In genomic region chr11:19953909-19954308, GRCh38 we compare ENCODE assay signal across 9 cellular contexts.
DNase-seq lines count a peak whose midpoint lies in the region; ATAC-seq, FAIRE-seq and TF ChIP-seq lines count a peak whose summit lies in the region.
"Had no signal": no experiment of that assay in that cellular context is flagged by ENCODE, and none has a peak within 500 bp of the region (broad histone marks: within the 10 kb centered on the region; RNA-seq: fewer than 3 reads in every experiment).

No MANE protein-coding gene starts in this region.

- H3K4me2 ChIP-seq in mesendoderm (ENCODE audit: low read length) = no peak overlapping the region

- H3K23ac ChIP-seq in mesendoderm (ENCODE audit: low read length) = no peak overlapping the region

- H3K9ac ChIP-seq in mesendoderm (ENCODE audit: low read length) = no peak overlapping the region

- TF ChIP-seq CTCF in GM12872 (IDR thresholded peaks at IDR 0.05; ENCODE audit: insufficient read depth, low read depth, low read length) = peak; percentile 27; the same call in 2 of the 3 replicates

- H4K8ac ChIP-seq in mesendoderm (ENCODE audit: low read depth, low read length) = no peak overlapping the region

- peak overlapping the region; percentile 28 for H3K56ac ChIP-seq in mesendoderm (ENCODE audit: low read length)

- FAIRE-seq in GM12891 (lab: Jason Lieb, UNC) = no peak

- peak overlapping the region; percentile 75 for H2BK15ac ChIP-seq in mesendoderm (replicated peaks; ENCODE audit: low read depth)

- ATAC-seq in activated CD4-positive, CD25-positive, alpha-beta regulatory T cell treated with anti-CD3 and anti-CD28 coated beads, Interleukin-2, amount 50 U/mL, for 24 hours = no peak

- H3K4me3 ChIP-seq in mesendoderm (ENCODE audit: low read length) = no peak overlapping the region
- H3K4me3 ChIP-seq: lung had no signal

- TF ChIP-seq POLR2A in GM12891 (IDR thresholded peaks at IDR 0.05; ENCODE audit: low read depth, low read length) = no peak

- DNase-seq in NCI-H446 treated with DMSO at 0.1 percent for 48 hours (lab: John Stamatoyannopoulos, UW) (peak; percentile 57), dermis blood vessel endothelial cell (peak; percentile 86), mesendoderm (peak; percentile 91), GM12891 (ENCODE audit: insufficient read length, low spot score) (no peak), NCI-H187 (lab: John Stamatoyannopoulos, UW) (no peak)
- DNase-seq in activated CD8-positive, alpha-beta memory T cell treated with anti-CD3 and anti-CD28 coated beads, Interleukin-2, amount 50 U/mL, for 4 hours = no peak

- no CpG with 5 or more reads among the region's 2 CpGs for WGBS in mesendoderm (ENCODE audit: extremely low coverage, insufficient coverage, low lambda C conversion rate)

- H3K79me2 ChIP-seq in mesendoderm (ENCODE audit: control insufficient read depth, insufficient read depth, low read length) = no peaks in the 10 kb centered on the region

- H2BK5ac ChIP-seq in mesendoderm (ENCODE audit: low read length) = no peak overlapping the region

- H3K4me1 ChIP-seq in mesendoderm (ENCODE audit: control insufficient read depth, low read depth, low read length) = peaks cover 9% of the 10 kb centered on the region

- H3K18ac ChIP-seq in mesendoderm (ENCODE audit: low read length) = peak overlapping the region; percentile 89

- H2BK120ac ChIP-seq in mesendoderm (ENCODE audit: low read depth, low read length) = no peak overlapping the region

- no peak overlapping the region for H2AK5ac ChIP-seq in mesendoderm (ENCODE audit: low read length)

- H3K4ac ChIP-seq in mesendoderm (ENCODE audit: low read depth, low read length) = no peak overlapping the region

- H3K27ac ChIP-seq in mesendoderm (ENCODE audit: low read depth, low read length) = peak overlapping the region; percentile 80

- H3K36me3 ChIP-seq in mesendoderm (ENCODE audit: control insufficient read depth, insufficient read depth, low read length) = no peaks in the 10 kb centered on the region

- H3K79me1 ChIP-seq in mesendoderm (ENCODE audit: low read length) = no peaks in the 10 kb centered on the region

- H3K27me3 ChIP-seq in mesendoderm (ENCODE audit: insufficient read depth, low read length, poor library complexity) = no peaks in the 10 kb centered on the region

- no peak overlapping the region for H4K5ac ChIP-seq in mesendoderm (ENCODE audit: low read length)

TF ChIP-seq in GM12891, 5 proteins besides CTCF, POLR2A, EP300 and RAD21:
- TF ChIP-seq SPI1 (IDR thresholded peaks at IDR 0.05; ENCODE audit: low read depth, low read length) (no peak), PAX5 (IDR thresholded peaks at IDR 0.05; ENCODE audit: insufficient read depth, low read length, severe bottlenecking) (no peak), POLR2AphosphoS5 (IDR thresholded peaks at IDR 0.05; ENCODE audit: low read depth, low read length) (no peak), POU2F2 (IDR thresholded peaks at IDR 0.05; ENCODE audit: low read depth, low read length) (no peak), TAF1 (IDR thresholded peaks at IDR 0.05; ENCODE audit: low read depth, low read length) (no peak)

Comparison
In these comparisons a context has a peak if more than half of its experiments do, and no peak if none do; other contexts are left out.
1. DNase-seq: peak in NCI-H446 treated with DMSO at 0.1 percent for 48 hours (single experiment), dermis blood vessel endothelial cell (single experiment) and mesendoderm (single experiment); none in GM12891 (single experiment), NCI-H187 (0 of 2) and activated CD8-positive, alpha-beta memory T cell treated with anti-CD3 and anti-CD28 coated beads, Interleukin-2, amount 50 U/mL, for 4 hours (single experiment).